In the genomic region with DNA sequence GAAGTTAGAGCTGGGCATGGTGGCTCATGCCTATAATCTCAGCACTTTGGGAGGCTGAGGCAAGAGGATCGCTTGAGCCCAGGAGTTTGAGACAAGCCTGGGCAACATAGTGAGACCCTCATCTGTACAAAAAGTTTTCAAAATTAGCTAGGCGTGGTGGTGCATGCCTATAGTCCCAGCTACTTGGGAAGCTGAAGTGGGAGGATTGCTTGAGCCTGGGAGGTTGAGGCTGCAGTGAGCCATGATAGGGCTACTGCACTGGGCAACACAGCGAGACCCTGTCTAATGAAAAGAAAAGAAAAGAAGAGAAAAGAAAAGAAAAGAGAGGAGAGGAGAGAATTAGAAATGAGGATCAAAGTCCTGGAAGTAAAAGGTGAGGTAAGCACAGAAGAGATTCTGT, we compare ENCODE assay signal across 1 cellular context.
TF ChIP-seq lines count a peak whose summit lies in the region.

No MANE protein-coding gene starts in this region.

TF ChIP-seq in H1, 55 proteins besides CTCF, POLR2A, EP300 and RAD21:
- peak; percentile 72; the same call in 1 of the 2 replicates for TF ChIP-seq KDM1A (IDR thresholded peaks at IDR 0.05; ENCODE audit: borderline replicate concordance, low read length)
